ENCODE assay signal across 8 cellular contexts in the genomic region with DNA sequence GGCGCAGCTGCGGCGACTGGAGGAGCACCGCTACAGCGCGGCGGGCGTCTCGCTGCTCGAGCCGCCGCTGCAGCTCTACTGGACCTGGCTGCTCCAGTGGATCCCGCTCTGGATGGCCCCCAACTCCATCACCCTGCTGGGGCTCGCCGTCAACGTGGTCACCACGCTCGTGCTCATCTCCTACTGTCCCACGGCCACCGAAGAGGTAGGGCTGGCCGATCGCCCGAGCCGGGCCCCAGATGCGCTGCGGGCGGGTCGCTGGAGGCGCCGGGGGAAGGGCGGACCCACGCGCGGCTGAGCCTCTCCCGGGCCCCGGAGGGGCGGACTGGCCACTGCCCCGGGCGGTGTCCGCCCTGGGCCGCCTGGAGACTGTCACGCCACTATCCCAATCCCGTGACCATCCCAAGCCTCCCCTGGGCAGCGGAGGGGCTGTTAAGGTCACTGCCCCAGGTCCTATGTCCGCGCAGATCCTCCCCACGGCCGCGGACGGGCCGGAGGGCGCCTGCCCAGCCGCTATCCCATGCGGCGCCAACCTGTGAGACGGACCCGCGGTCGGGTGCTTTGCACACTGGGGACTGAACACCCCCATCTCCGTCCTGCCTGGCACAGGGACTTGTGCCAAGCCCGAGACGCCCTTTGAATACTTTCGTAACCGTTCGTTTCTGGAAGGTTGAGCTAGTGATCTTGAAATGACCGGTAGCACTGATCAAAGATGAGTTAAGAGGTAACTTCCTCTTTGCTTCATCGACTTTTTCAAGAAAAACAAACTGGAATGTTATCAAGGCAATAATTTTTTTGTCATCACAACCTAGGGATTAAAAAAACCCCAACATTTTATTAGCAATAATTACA. TPM values are rescaled to one million over a fixed set of nuclear protein-coding genes. Genes with fewer than 3 reads are reported as not detected.
DNase-seq lines count a peak whose midpoint lies in the region; ATAC-seq, FAIRE-seq and TF ChIP-seq lines count a peak whose summit lies in the region.

No MANE protein-coding gene starts in this region.

- peak overlapping the region; percentile 88 for H3K4me3 Mint-ChIP-seq in activated T-helper 1 cell treated with anti-CD3 and anti-CD28 coated beads, Interleukin-12 subunit alpha, Interleukin-12 subunit beta, Interleukin-2, Interleukin-4 antibody, amounts not matched to agents 30 ng/mL and 10 ng/mL and 1 ng/mL, durations not matched to agents 14 hours and 24 hours and 36 hours
- peak overlapping the region; percentile 81 to 94 (median 90) for H3K4me3 Mint-ChIP-seq in naive thymus-derived CD8-positive, alpha-beta T cell

- no peaks in the 10 kb centered on the region for H3K36me3 Mint-ChIP-seq in activated T-helper 1 cell treated with anti-CD3 and anti-CD28 coated beads, Interleukin-12 subunit alpha, Interleukin-12 subunit beta, Interleukin-2, Interleukin-4 antibody, amounts not matched to agents 30 ng/mL and 10 ng/mL and 1 ng/mL, durations not matched to agents 14 hours and 24 hours and 36 hours (ENCODE audit: low read depth)
- peaks cover 0 to 2% (median 0%) of the 10 kb centered on the region in 3 donors for H3K36me3 Mint-ChIP-seq in naive thymus-derived CD8-positive, alpha-beta T cell

- in situ Hi-C loops in GM13977 (cut with MboI; ENCODE audit: low pct_unique_long_range_greater_than_20kb, low sequenced_read_pairs, unreplicated experiment) = no loop called here

- POLR2A ChIA-PET in naive thymus-derived CD8-positive, alpha-beta T cell (lab: Charles Lee) = interaction anchor here (0.8 kb wide), 1 partner anchor 26 kb away, joined by 3 read pairs; no protein-coding TSS in a partner anchor

- intact Hi-C loops in activated T-helper 1 cell treated with anti-CD3 and anti-CD28 coated beads, Interleukin-12 subunit alpha, Interleukin-12 subunit beta, Interleukin-2, Interleukin-4 antibody, amounts not matched to agents 30 ng/mL and 10 ng/mL and 1 ng/mL, durations not matched to agents 14 hours and 24 hours and 36 hours (cut with micrococcal nuclease) = loop anchor here (2.0 to 10.0 kb wide), 6 partner anchors 134 to 1563 kb away; partner anchors contain the start of genes DEPDC4, GNPTAB, PMCH and SCYL2

- DNase-seq in AG08395 (ENCODE audit: low spot score) = peak; percentile 57
- DNase-seq in GM13977 (ENCODE audit: low spot score) = peak; percentile 44
- DNase-seq in NCI-H1105 treated with DMSO at 0.1 percent for 48 hours (lab: John Stamatoyannopoulos, UW) = peak; percentile 39
- DNase-seq in activated T-helper 1 cell treated with anti-CD3 and anti-CD28 coated beads, Interleukin-12 subunit alpha, Interleukin-12 subunit beta, Interleukin-2, Interleukin-4 antibody, amounts not matched to agents 30 ng/mL and 10 ng/mL and 1 ng/mL, durations not matched to agents 14 hours and 24 hours and 36 hours (ENCODE audit: low spot score) = peak; percentile 3
- DNase-seq in foreskin melanocyte = peak; percentile 47
- DNase-seq in naive thymus-derived CD8-positive, alpha-beta T cell = peak in 5 of 10 donors; percentile 1 to 63 (median 22)
- DNase-seq in urothelium cell line (ENCODE audit: low spot score) = peak; percentile 12

- H3K4me1 Mint-ChIP-seq in activated T-helper 1 cell treated with anti-CD3 and anti-CD28 coated beads, Interleukin-12 subunit alpha, Interleukin-12 subunit beta, Interleukin-2, Interleukin-4 antibody, amounts not matched to agents 30 ng/mL and 10 ng/mL and 1 ng/mL, durations not matched to agents 14 hours and 24 hours and 36 hours (ENCODE audit: low read depth) = peaks cover 23% of the 10 kb centered on the region
- H3K4me1 Mint-ChIP-seq in naive thymus-derived CD8-positive, alpha-beta T cell = peaks cover 13 to 56% (median 52%) of the 10 kb centered on the region in 4 donors

- no peak for FAIRE-seq in urothelium cell line (lab: Jason Lieb, UNC)

- H3K27me3 Mint-ChIP-seq in activated T-helper 1 cell treated with anti-CD3 and anti-CD28 coated beads, Interleukin-12 subunit alpha, Interleukin-12 subunit beta, Interleukin-2, Interleukin-4 antibody, amounts not matched to agents 30 ng/mL and 10 ng/mL and 1 ng/mL, durations not matched to agents 14 hours and 24 hours and 36 hours (ENCODE audit: insufficient read depth) = peaks cover 33% of the 10 kb centered on the region
- no peaks in the 10 kb centered on the region for H3K27me3 Mint-ChIP-seq in naive thymus-derived CD8-positive, alpha-beta T cell

- peak overlapping the region; percentile 67 for H3K27ac Mint-ChIP-seq in activated T-helper 1 cell treated with anti-CD3 and anti-CD28 coated beads, Interleukin-12 subunit alpha, Interleukin-12 subunit beta, Interleukin-2, Interleukin-4 antibody, amounts not matched to agents 30 ng/mL and 10 ng/mL and 1 ng/mL, durations not matched to agents 14 hours and 24 hours and 36 hours
- peak overlapping the region; percentile 66 to 92 (median 87) for H3K27ac Mint-ChIP-seq in naive thymus-derived CD8-positive, alpha-beta T cell

- TF ChIP-seq CTCF in GM13977 (IDR thresholded peaks at IDR 0.05; ENCODE audit: extremely low read depth, insufficient read depth, missing control alignments) = no peak

- peak; percentile 36 for ATAC-seq in HG02798 (IDR thresholded peaks at IDR 0.05; ENCODE audit: poor library complexity, unreplicated experiment)
- ATAC-seq in naive thymus-derived CD8-positive, alpha-beta T cell = peak; percentile 27 to 29

- H3K9me3 Mint-ChIP-seq in activated T-helper 1 cell treated with anti-CD3 and anti-CD28 coated beads, Interleukin-12 subunit alpha, Interleukin-12 subunit beta, Interleukin-2, Interleukin-4 antibody, amounts not matched to agents 30 ng/mL and 10 ng/mL and 1 ng/mL, durations not matched to agents 14 hours and 24 hours and 36 hours = no peaks in the 10 kb centered on the region
- H3K9me3 Mint-ChIP-seq in naive thymus-derived CD8-positive, alpha-beta T cell = no peaks in the 10 kb centered on the region

RNA-seq across cellular contexts. Expression of gene CHPT1, which starts 0.7 kb away (rescaled TPM):
- 13.1 and 13.3 TPM in 2 replicates for total RNA-seq in activated T-helper 1 cell treated with anti-CD3 and anti-CD28 coated beads, Interleukin-12 subunit alpha, Interleukin-12 subunit beta, Interleukin-2, Interleukin-4 antibody, amounts not matched to agents 30 ng/mL and 10 ng/mL and 1 ng/mL, durations not matched to agents 14 hours and 24 hours and 36 hours
- 10 to 100 TPM; 14.6 to 17.9 TPM for total RNA-seq in naive thymus-derived CD8-positive, alpha-beta T cell
- 10 to 100 TPM in 2 of 3 donors, 1 to 10 TPM in 1; 5.4 to 33.6 (median 24.5) TPM for polyA plus RNA-seq in naive thymus-derived CD8-positive, alpha-beta T cell

RNA-seq across cellular contexts. Expression of gene SYCP3, which starts 41.1 kb away (rescaled TPM):
- total RNA-seq in activated T-helper 1 cell treated with anti-CD3 and anti-CD28 coated beads, Interleukin-12 subunit alpha, Interleukin-12 subunit beta, Interleukin-2, Interleukin-4 antibody, amounts not matched to agents 30 ng/mL and 10 ng/mL and 1 ng/mL, durations not matched to agents 14 hours and 24 hours and 36 hours = 0.44 TPM in 2 replicates
- total RNA-seq in naive thymus-derived CD8-positive, alpha-beta T cell = 1 to 10 TPM in 1 of 2 experiments, under 1 TPM in 1; 0.71 to 1.6 TPM
- polyA plus RNA-seq in naive thymus-derived CD8-positive, alpha-beta T cell = under 1 TPM in 2 of 3 donors, not detected in 1; 0.07 to 0.32 TPM
